10 cellular contexts compared by ENCODE assay signal in genomic region chr4:103497692-103498091, GRCh38.
DNase-seq lines count a peak whose midpoint lies in the region; ATAC-seq, FAIRE-seq and TF ChIP-seq lines count a peak whose summit lies in the region.
"Had no signal": no experiment of that assay in that cellular context is flagged by ENCODE, and none has a peak within 500 bp of the region (broad histone marks: within the 10 kb centered on the region; RNA-seq: fewer than 3 reads in every experiment).

No MANE protein-coding gene starts in this region.

- peak; percentile 59 for ATAC-seq in GM18909 (IDR thresholded peaks at IDR 0.05; ENCODE audit: poor library complexity, unreplicated experiment)
- peak; percentile 46 for ATAC-seq in GM21786 (IDR thresholded peaks at IDR 0.05; ENCODE audit: unreplicated experiment)
- ATAC-seq in HG03135 (IDR thresholded peaks at IDR 0.05; ENCODE audit: unreplicated experiment): peak; percentile 32
- no peak for ATAC-seq in activated T-cell treated with anti-CD3 and anti-CD28 coated beads, Interleukin-2, amount 50 U/mL, for 4 hours

- H3K36me3 Mint-ChIP-seq in activated T-cell treated with anti-CD3 and anti-CD28 coated beads, Interleukin-2, amount 50 U/mL, for 4 hours (ENCODE audit: insufficient read depth): no peaks in the 10 kb centered on the region

- DNase-seq in bronchial epithelial cell (ENCODE audit: low read depth): no peak
- no peak for DNase-seq in D721Med (ENCODE audit: insufficient read length, low spot score)
- DNase-seq in DMS153 treated with DMSO at 0.1 percent for 48 hours (lab: John Stamatoyannopoulos, UW; ENCODE audit: unreplicated experiment): no peak
- DNase-seq in activated T-cell treated with anti-CD3 and anti-CD28 coated beads, Interleukin-2, amount 50 U/mL, for 4 hours: no peak
- DNase-seq in NCI-H1436 treated with DMSO at 0.1 percent for 48 hours (lab: John Stamatoyannopoulos, UW): no peak
- DNase-seq: NCI-H2029 treated with DMSO at 0.1 percent for 48 hours, WERI-Rb-1 had no signal

- peaks cover 2% of the 10 kb centered on the region for H3K4me1 Mint-ChIP-seq in activated T-cell treated with anti-CD3 and anti-CD28 coated beads, Interleukin-2, amount 50 U/mL, for 4 hours (ENCODE audit: low read depth)

- no peak overlapping the region for H3K4me3 Mint-ChIP-seq in activated T-cell treated with anti-CD3 and anti-CD28 coated beads, Interleukin-2, amount 50 U/mL, for 4 hours

- H3K9me3 Mint-ChIP-seq in activated T-cell treated with anti-CD3 and anti-CD28 coated beads, Interleukin-2, amount 50 U/mL, for 4 hours: peaks cover 5% of the 10 kb centered on the region

- H3K36me3 ChIP-seq in bronchial epithelial cell (ENCODE audit: control insufficient read depth, insufficient read depth, low read length): no peaks in the 10 kb centered on the region
- H3K36me3 ChIP-seq: WERI-Rb-1 had no signal

- FAIRE-seq in bronchial epithelial cell (lab: Jason Lieb, UNC): peak; percentile 93
- no peak for FAIRE-seq in D721Med (lab: Jason Lieb, UNC)

- no peak overlapping the region for H3K4me3 ChIP-seq in bronchial epithelial cell (ENCODE audit: low read depth, low read length)

- H3K27me3 Mint-ChIP-seq in activated T-cell treated with anti-CD3 and anti-CD28 coated beads, Interleukin-2, amount 50 U/mL, for 4 hours (ENCODE audit: low read depth): no peaks in the 10 kb centered on the region

- H3K27me3 ChIP-seq in bronchial epithelial cell (ENCODE audit: control insufficient read depth, insufficient read depth, low read length): no peaks in the 10 kb centered on the region

- no peak for TF ChIP-seq CTCF in bronchial epithelial cell (IDR thresholded peaks at IDR 0.05; ENCODE audit: insufficient read depth, low read length, severe bottlenecking)
- TF ChIP-seq CTCF in D721Med (IDR thresholded peaks at IDR 0.05; ENCODE audit: insufficient read depth, missing control alignments): no peak

Comparison
In these comparisons a context has a peak if more than half of its experiments do, and no peak if none do; other contexts are left out.
1. ATAC-seq: peak in GM18909 (single experiment), GM21786 (single experiment) and HG03135 (single experiment); none in activated T-cell treated with anti-CD3 and anti-CD28 coated beads, Interleukin-2, amount 50 U/mL, for 4 hours (0 of 2).